30 cellular contexts compared by ENCODE assay signal in genomic region chr1:104720701-104721100, GRCh38.
"Had no signal": no experiment of that assay in that cellular context is flagged by ENCODE, and none has a peak within 500 bp of the region (broad histone marks: within the 10 kb centered on the region; RNA-seq: fewer than 3 reads in every experiment).

No MANE protein-coding gene starts in this region.

- H3K27me3 ChIP-seq: ascending aorta, breast epithelium, cardiac muscle cell, colonic mucosa, esophagus squamous epithelium had no signal

- H3K9me3 ChIP-seq: ascending aorta had no signal

- DNase-seq: activated CD4-positive, alpha-beta memory T cell treated with anti-CD3 and anti-CD28 coated beads for 36 hours; activated CD4-positive, alpha-beta T cell treated with anti-CD3 and anti-CD28 coated beads for 36 hours; activated CD4-positive, alpha-beta T cell treated with anti-CD3 and anti-CD28 coated beads, Interleukin-2, amount 10 ng/mL, durations not matched to agents 24 days and 14 days; activated CD4-positive, CD25-positive, alpha-beta regulatory T cell; activated CD4-positive, CD25-positive, alpha-beta regulatory T cell treated with anti-CD3 and anti-CD28 coated beads, Interleukin-2, amount 50 U/mL, for 72 hours; activated CD8-positive, alpha-beta memory T cell treated with anti-CD3 and anti-CD28 coated beads, Interleukin-2, amount 10 ng/mL, durations not matched to agents 7 days and 5 days; activated CD8-positive, alpha-beta memory T cell treated with anti-CD3 and anti-CD28 coated beads, Interleukin-2, amount 50 U/mL, for 4 hours; activated CD8-positive, alpha-beta T cell treated with anti-CD3 and anti-CD28 coated beads, Interleukin-2, amount 10 ng/mL, durations not matched to agents 7 days and 5 days; activated gamma-delta T cell; activated naive CD4-positive, alpha-beta T cell; activated naive CD4-positive, alpha-beta T cell treated with anti-CD3 and anti-CD28 coated beads, Interleukin-2, amount 10 ng/mL, durations not matched to agents 7 days and 5 days; activated naive CD8-positive, alpha-beta T cell treated with anti-CD3 and anti-CD28 coated beads, Interleukin-2, amount 10 ng/mL, durations not matched to agents 7 days and 5 days; activated T-cell treated with anti-CD3 and anti-CD28 coated beads, Interleukin-2, amount 50 U/mL, for 1 hour; activated T-cell treated with anti-CD3 and anti-CD28 coated beads, Interleukin-2, amount 50 U/mL, for 48 hours; central memory CD4-positive, alpha-beta T cell; cerebellar nuclear complex; colonic mucosa; effector CD8-positive, alpha-beta T cell; esophagus squamous epithelium; foreskin fibroblast; head of caudate nucleus; hippocampal formation; T1000 had no signal

- H3K4me3 ChIP-seq: ascending aorta, breast epithelium, cardiac muscle cell, colonic mucosa, esophagus squamous epithelium had no signal

- H3K36me3 ChIP-seq: ascending aorta, breast epithelium, cardiac muscle cell, colonic mucosa, esophagus squamous epithelium had no signal

- FAIRE-seq: endometrium, endothelial cell of umbilical vein had no signal

- H3K4me1 ChIP-seq: ascending aorta, breast epithelium, colonic mucosa, esophagus squamous epithelium had no signal

- ATAC-seq: activated CD4-positive, alpha-beta T cell treated with anti-CD3 and anti-CD28 coated beads for 36 hours; activated CD8-positive, alpha-beta memory T cell treated with anti-CD3 and anti-CD28 coated beads, Interleukin-2, amount 10 ng/mL, durations not matched to agents 7 days and 5 days; activated CD8-positive, alpha-beta T cell treated with anti-CD3 and anti-CD28 coated beads, Interleukin-2, amount 10 ng/mL, durations not matched to agents 7 days and 5 days; activated naive CD4-positive, alpha-beta T cell treated with anti-CD3 and anti-CD28 coated beads, Interleukin-2, amount 50 U/mL, for 72 hours had no signal

- H3K27ac ChIP-seq: ascending aorta, breast epithelium, cardiac muscle cell, colonic mucosa, epithelial cell of prostate, esophagus squamous epithelium had no signal
